ENCODE assay signal across 1 cellular context in the genomic region with DNA sequence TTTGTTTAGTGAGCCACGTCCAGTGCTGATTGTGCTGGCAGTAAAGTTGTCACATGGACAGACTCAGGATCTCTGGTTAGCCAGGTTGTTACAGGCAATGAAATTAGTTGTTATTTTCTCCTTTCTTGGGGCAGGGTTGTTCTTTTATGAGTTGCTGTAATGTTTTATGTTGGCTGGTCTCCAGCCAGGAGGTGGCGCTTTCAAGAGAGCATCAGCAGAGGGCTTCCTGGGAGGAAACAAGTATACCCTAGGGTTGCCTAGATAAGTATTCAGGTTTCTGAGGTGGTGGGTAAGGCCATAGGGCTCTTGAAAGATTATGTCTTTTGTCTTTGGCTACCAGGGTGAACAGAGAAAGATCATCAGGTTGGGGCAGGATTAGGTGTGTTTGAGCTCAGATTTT.
TF ChIP-seq lines count a peak whose summit lies in the region.

No MANE protein-coding gene starts in this region.

TF ChIP-seq in GM12878, 131 proteins besides CTCF, POLR2A, EP300 and RAD21 (continued from another document):
- TF ChIP-seq, protein P1, sequence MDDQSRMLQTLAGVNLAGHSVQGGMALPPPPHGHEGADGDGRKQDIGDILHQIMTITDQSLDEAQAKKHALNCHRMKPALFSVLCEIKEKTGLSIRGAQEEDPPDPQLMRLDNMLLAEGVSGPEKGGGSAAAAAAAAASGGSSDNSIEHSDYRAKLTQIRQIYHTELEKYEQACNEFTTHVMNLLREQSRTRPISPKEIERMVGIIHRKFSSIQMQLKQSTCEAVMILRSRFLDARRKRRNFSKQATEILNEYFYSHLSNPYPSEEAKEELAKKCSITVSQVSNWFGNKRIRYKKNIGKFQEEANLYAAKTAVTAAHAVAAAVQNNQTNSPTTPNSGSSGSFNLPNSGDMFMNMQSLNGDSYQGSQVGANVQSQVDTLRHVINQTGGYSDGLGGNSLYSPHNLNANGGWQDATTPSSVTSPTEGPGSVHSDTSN (IDR thresholded peaks at IDR 0.05; ENCODE audit: insufficient replicate concordance, low read depth, low read length): no peak
- no peak for TF ChIP-seq ETV6 (conservative IDR thresholded peaks at IDR 0.05 in 1 of 2, IDR thresholded peaks at IDR 0.05 in 1 of 2; ENCODE audit: borderline replicate concordance in 1 of 2, low read depth in 1 of 2)
- TF ChIP-seq TCF7 (IDR thresholded peaks at IDR 0.05; ENCODE audit: borderline replicate concordance): no peak
- no peak for TF ChIP-seq NFYA (IDR thresholded peaks at IDR 0.05; ENCODE audit: borderline replicate concordance, low read depth, low read length)
- TF ChIP-seq FOXK2 (IDR thresholded peaks at IDR 0.05): no peak
- TF ChIP-seq ZNF207 (IDR thresholded peaks at IDR 0.05; ENCODE audit: borderline replicate concordance): no peak
- TF ChIP-seq, protein P2, sequence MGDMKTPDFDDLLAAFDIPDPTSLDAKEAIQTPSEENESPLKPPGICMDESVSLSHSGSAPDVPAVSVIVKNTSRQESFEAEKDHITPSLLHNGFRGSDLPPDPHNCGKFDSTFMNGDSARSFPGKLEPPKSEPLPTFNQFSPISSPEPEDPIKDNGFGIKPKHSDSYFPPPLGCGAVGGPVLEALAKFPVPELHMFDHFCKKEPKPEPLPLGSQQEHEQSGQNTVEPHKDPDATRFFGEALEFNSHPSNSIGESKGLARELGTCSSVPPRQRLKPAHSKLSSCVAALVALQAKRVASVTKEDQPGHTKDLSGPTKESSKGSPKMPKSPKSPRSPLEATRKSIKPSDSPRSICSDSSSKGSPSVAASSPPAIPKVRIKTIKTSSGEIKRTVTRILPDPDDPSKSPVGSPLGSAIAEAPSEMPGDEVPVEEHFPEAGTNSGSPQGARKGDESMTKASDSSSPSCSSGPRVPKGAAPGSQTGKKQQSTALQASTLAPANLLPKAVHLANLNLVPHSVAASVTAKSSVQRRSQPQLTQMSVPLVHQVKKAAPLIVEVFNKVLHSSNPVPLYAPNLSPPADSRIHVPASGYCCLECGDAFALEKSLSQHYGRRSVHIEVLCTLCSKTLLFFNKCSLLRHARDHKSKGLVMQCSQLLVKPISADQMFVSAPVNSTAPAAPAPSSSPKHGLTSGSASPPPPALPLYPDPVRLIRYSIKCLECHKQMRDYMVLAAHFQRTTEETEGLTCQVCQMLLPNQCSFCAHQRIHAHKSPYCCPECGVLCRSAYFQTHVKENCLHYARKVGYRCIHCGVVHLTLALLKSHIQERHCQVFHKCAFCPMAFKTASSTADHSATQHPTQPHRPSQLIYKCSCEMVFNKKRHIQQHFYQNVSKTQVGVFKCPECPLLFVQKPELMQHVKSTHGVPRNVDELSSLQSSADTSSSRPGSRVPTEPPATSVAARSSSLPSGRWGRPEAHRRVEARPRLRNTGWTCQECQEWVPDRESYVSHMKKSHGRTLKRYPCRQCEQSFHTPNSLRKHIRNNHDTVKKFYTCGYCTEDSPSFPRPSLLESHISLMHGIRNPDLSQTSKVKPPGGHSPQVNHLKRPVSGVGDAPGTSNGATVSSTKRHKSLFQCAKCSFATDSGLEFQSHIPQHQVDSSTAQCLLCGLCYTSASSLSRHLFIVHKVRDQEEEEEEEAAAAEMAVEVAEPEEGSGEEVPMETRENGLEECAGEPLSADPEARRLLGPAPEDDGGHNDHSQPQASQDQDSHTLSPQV (IDR thresholded peaks at IDR 0.05): no peak
- TF ChIP-seq, protein P3, sequence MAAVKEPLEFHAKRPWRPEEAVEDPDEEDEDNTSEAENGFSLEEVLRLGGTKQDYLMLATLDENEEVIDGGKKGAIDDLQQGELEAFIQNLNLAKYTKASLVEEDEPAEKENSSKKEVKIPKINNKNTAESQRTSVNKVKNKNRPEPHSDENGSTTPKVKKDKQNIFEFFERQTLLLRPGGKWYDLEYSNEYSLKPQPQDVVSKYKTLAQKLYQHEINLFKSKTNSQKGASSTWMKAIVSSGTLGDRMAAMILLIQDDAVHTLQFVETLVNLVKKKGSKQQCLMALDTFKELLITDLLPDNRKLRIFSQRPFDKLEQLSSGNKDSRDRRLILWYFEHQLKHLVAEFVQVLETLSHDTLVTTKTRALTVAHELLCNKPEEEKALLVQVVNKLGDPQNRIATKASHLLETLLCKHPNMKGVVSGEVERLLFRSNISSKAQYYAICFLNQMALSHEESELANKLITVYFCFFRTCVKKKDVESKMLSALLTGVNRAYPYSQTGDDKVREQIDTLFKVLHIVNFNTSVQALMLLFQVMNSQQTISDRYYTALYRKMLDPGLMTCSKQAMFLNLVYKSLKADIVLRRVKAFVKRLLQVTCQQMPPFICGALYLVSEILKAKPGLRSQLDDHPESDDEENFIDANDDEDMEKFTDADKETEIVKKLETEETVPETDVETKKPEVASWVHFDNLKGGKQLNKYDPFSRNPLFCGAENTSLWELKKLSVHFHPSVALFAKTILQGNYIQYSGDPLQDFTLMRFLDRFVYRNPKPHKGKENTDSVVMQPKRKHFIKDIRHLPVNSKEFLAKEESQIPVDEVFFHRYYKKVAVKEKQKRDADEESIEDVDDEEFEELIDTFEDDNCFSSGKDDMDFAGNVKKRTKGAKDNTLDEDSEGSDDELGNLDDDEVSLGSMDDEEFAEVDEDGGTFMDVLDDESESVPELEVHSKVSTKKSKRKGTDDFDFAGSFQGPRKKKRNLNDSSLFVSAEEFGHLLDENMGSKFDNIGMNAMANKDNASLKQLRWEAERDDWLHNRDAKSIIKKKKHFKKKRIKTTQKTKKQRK (IDR thresholded peaks at IDR 0.05; ENCODE audit: low read depth, low read length): no peak
- TF ChIP-seq SMAD5 (IDR thresholded peaks at IDR 0.05; ENCODE audit: low read depth): no peak
- TF ChIP-seq BHLHE40 (IDR thresholded peaks at IDR 0.05; ENCODE audit: borderline replicate concordance in 1 of 2, low read depth in 2 of 2, low read length in 1 of 2): no peak
- TF ChIP-seq, protein P4, sequence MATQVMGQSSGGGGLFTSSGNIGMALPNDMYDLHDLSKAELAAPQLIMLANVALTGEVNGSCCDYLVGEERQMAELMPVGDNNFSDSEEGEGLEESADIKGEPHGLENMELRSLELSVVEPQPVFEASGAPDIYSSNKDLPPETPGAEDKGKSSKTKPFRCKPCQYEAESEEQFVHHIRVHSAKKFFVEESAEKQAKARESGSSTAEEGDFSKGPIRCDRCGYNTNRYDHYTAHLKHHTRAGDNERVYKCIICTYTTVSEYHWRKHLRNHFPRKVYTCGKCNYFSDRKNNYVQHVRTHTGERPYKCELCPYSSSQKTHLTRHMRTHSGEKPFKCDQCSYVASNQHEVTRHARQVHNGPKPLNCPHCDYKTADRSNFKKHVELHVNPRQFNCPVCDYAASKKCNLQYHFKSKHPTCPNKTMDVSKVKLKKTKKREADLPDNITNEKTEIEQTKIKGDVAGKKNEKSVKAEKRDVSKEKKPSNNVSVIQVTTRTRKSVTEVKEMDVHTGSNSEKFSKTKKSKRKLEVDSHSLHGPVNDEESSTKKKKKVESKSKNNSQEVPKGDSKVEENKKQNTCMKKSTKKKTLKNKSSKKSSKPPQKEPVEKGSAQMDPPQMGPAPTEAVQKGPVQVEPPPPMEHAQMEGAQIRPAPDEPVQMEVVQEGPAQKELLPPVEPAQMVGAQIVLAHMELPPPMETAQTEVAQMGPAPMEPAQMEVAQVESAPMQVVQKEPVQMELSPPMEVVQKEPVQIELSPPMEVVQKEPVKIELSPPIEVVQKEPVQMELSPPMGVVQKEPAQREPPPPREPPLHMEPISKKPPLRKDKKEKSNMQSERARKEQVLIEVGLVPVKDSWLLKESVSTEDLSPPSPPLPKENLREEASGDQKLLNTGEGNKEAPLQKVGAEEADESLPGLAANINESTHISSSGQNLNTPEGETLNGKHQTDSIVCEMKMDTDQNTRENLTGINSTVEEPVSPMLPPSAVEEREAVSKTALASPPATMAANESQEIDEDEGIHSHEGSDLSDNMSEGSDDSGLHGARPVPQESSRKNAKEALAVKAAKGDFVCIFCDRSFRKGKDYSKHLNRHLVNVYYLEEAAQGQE (IDR thresholded peaks at IDR 0.05; ENCODE audit: low read depth, low read length): no peak
- TF ChIP-seq, protein P5, sequence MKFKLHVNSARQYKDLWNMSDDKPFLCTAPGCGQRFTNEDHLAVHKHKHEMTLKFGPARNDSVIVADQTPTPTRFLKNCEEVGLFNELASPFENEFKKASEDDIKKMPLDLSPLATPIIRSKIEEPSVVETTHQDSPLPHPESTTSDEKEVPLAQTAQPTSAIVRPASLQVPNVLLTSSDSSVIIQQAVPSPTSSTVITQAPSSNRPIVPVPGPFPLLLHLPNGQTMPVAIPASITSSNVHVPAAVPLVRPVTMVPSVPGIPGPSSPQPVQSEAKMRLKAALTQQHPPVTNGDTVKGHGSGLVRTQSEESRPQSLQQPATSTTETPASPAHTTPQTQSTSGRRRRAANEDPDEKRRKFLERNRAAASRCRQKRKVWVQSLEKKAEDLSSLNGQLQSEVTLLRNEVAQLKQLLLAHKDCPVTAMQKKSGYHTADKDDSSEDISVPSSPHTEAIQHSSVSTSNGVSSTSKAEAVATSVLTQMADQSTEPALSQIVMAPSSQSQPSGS (IDR thresholded peaks at IDR 0.05; ENCODE audit: low read length): no peak
- TF ChIP-seq, protein P6, sequence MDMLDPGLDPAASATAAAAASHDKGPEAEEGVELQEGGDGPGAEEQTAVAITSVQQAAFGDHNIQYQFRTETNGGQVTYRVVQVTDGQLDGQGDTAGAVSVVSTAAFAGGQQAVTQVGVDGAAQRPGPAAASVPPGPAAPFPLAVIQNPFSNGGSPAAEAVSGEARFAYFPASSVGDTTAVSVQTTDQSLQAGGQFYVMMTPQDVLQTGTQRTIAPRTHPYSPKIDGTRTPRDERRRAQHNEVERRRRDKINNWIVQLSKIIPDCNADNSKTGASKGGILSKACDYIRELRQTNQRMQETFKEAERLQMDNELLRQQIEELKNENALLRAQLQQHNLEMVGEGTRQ (IDR thresholded peaks at IDR 0.05; ENCODE audit: borderline replicate concordance, low read depth, low read length): no peak
